ENCODE assay signal across 8 cellular contexts in the genomic region with DNA sequence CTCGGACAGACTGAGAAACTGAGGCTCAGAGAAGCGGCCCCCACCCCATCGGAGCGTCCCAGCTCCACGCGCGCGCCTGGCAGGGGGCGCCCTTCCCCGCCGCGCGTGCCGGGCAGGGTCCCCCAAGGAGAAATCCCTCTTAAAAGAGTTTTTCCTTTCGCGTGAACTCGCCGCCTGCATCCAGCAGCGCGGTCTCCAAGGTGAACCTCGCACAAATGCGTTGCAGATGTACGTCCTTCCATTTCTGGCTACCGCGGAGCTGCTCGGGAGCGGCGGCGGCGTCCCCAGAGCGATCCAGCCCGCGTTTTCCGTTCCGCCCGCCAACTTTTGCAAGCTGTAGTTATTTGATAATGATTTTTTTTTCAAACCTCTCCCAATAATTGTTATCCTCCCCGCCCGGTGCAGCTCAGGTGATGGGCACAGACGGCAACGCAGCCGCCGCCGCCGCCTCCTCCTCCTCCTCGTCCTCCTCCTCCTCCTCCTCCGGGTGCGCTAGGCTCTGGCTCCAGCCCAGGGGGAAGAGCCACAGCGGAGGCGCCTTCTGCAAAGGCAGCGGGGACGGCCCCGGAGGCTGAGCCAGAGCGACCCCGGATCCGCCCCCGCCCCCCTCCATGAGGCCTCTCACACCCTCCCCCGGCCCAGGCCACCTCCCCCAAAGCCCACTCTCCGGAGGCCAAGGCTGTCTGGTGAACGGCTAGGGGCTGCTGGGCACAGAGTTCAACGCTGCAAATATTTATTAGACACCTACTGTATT.
DNase-seq lines count a peak whose midpoint lies in the region; ATAC-seq and TF ChIP-seq lines count a peak whose summit lies in the region.

No MANE protein-coding gene starts in this region.

- ATAC-seq in mucosa of descending colon (peak; percentile 77), GM18520 (IDR thresholded peaks at IDR 0.05; ENCODE audit: unreplicated experiment) (no peak)

- TF ChIP-seq CTCF in mucosa of descending colon (IDR thresholded peaks at IDR 0.05) = peak; percentile 39

- no peaks in the 10 kb centered on the region for H3K9me3 ChIP-seq in mucosa of descending colon

- intact Hi-C loops in mucosa of descending colon (cut with DNase I, micrococcal nuclease) = no loop called here

- no peaks in the 10 kb centered on the region for H3K36me3 ChIP-seq in mucosa of descending colon (ENCODE audit: low read depth)

- DNase-seq in SIG-M5 treated with dmso at 0.1 percent for 504 hours (lab: John Stamatoyannopoulos, UW; ENCODE audit: unreplicated experiment) (peak; percentile 43), SIG-M5 (lab: John Stamatoyannopoulos, UW) (no peak), NCI-H526 treated with DMSO at 0.1 percent for 48 hours (lab: John Stamatoyannopoulos, UW) (peak; percentile 33), mucosa of descending colon (peak; percentile 69 to 80 (median 76))
- DNase-seq in activated CD4-positive, alpha-beta T cell treated with anti-CD3 and anti-CD28 coated beads, Interleukin-2, amount 50 U/mL, for 48 hours = peak; percentile 57 to 60
- DNase-seq in effector CD4-positive, alpha-beta T cell = peak; percentile 56
- DNase-seq in stimulated activated CD8-positive, alpha-beta memory T cell treated with anti-CD3 and anti-CD28 coated beads, Interleukin-4, amount 100 ng/mL, for 4 hours (ENCODE audit: low read depth in 2 of 2, low spot score in 1 of 2) = peak; percentile 12 to 22

- H3K4me3 ChIP-seq in mucosa of descending colon = no peak overlapping the region

- H3K4me1 ChIP-seq in mucosa of descending colon (ENCODE audit: low read depth) = peaks cover 11% of the 10 kb centered on the region
